9 cellular contexts compared by ENCODE assay signal in the genomic region with DNA sequence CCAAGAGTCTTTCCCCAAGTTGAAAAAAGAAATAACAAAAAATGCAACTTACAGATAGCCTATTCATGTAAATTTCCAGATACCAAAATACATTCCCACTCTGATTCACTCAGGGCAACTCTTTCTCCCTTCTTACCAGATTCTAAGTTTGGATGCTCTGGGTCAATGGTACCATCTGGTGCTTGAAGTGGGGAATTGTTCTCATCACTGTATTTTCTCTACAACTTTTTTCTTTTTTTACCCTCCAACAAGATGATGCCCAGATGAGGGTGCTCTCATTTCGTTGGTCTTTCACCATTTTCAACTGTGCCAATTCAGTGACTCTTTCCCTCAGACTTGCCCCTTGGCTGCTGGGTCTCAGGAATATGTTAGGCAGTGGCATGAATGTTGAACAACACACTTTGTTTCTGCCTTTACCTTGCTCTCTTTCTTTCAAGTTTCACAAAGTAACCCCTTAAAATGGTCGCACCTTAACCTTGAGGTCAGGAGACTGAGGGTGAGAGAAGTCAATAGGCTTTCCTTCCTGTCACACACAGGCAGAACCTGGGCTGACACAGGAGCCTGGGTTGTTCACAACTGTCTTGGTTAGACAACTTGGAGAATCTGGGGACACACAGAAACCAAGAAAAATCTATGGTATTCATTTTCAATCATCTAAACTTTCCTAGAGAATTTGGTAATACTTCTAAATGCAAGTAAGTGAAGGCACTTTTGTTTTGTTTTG.
DNase-seq lines count a peak whose midpoint lies in the region; ATAC-seq, FAIRE-seq and TF ChIP-seq lines count a peak whose summit lies in the region.
"Had no signal": no experiment of that assay in that cellular context is flagged by ENCODE, and none has a peak within 500 bp of the region (broad histone marks: within the 10 kb centered on the region; RNA-seq: fewer than 3 reads in every experiment).

No MANE protein-coding gene starts in this region.

- no peak overlapping the region for H3K27ac ChIP-seq in transverse colon

- no peaks in the 10 kb centered on the region for H3K27me3 Mint-ChIP-seq in activated naive CD4-positive, alpha-beta T cell treated with anti-CD3 and anti-CD28 coated beads, Interleukin-2, amount 50 U/mL, for 24 hours
- H3K27me3 Mint-ChIP-seq in endothelial cell (ENCODE audit: unreplicated experiment) = no peaks in the 10 kb centered on the region

- peak overlapping the region; percentile 43 for H3K27ac Mint-ChIP-seq in activated naive CD4-positive, alpha-beta T cell treated with anti-CD3 and anti-CD28 coated beads, Interleukin-2, amount 50 U/mL, for 24 hours
- peak overlapping the region in 1 of 2 donors; percentile 63 for H3K27ac Mint-ChIP-seq in activated naive CD4-positive, alpha-beta T cell treated with anti-CD3 and anti-CD28 coated beads, Interleukin-2, amount 50 U/mL, for 72 hours
- H3K27ac Mint-ChIP-seq in endothelial cell (ENCODE audit: unreplicated experiment) = no peak overlapping the region

- no peaks in the 10 kb centered on the region for H3K27me3 ChIP-seq in transverse colon

- peaks cover 33% of the 10 kb centered on the region for H3K4me1 Mint-ChIP-seq in activated naive CD4-positive, alpha-beta T cell treated with anti-CD3 and anti-CD28 coated beads, Interleukin-2, amount 50 U/mL, for 24 hours
- H3K4me1 Mint-ChIP-seq in endothelial cell (ENCODE audit: unreplicated experiment) = no peaks in the 10 kb centered on the region

- FAIRE-seq in frontal cortex (lab: Jason Lieb, UNC) = peak; percentile 91

- no peaks in the 10 kb centered on the region for H3K36me3 ChIP-seq in transverse colon

- no peak overlapping the region for H3K4me3 ChIP-seq in transverse colon

- TF ChIP-seq EP300 in transverse colon (IDR thresholded peaks at IDR 0.05; ENCODE audit: low read depth) = no peak

- 55% methylated on average over 2 of the region's 2 CpGs; no CpG with 5 or more reads in 1 of the 2 donors for WGBS in transverse colon (ENCODE audit: low coverage in 1 of 2), 2 donors

- no peaks in the 10 kb centered on the region for H3K36me3 Mint-ChIP-seq in activated naive CD4-positive, alpha-beta T cell treated with anti-CD3 and anti-CD28 coated beads, Interleukin-2, amount 50 U/mL, for 24 hours
- no peaks in the 10 kb centered on the region for H3K36me3 Mint-ChIP-seq in activated naive CD4-positive, alpha-beta T cell treated with anti-CD3 and anti-CD28 coated beads, Interleukin-2, amount 50 U/mL, for 72 hours
- H3K36me3 Mint-ChIP-seq in endothelial cell (ENCODE audit: low read depth, unreplicated experiment) = no peaks in the 10 kb centered on the region

- in situ Hi-C loops in transverse colon (cut with MboI; ENCODE audit: low pct_ligation_motif_present in 1 of 4, low pct_unique_long_range_greater_than_20kb in 1 of 4, low sequenced_read_pairs in 3 of 4) = no loop called here

- no peak for DNase-seq in activated naive CD4-positive, alpha-beta T cell treated with anti-CD3 and anti-CD28 coated beads, Interleukin-2, amount 50 U/mL, for 72 hours (ENCODE audit: low spot score in 2 of 2)
- DNase-seq in frontal cortex (ENCODE audit: low spot score in 2 of 2) = peak; percentile 5 to 8
- no peak for DNase-seq in transverse colon
- no peak for DNase-seq in endothelial cell (ENCODE audit: low spot score)
- DNase-seq: T1000 had no signal

- H3K4me3 Mint-ChIP-seq in activated naive CD4-positive, alpha-beta T cell treated with anti-CD3 and anti-CD28 coated beads, Interleukin-2, amount 50 U/mL, for 24 hours = no peak overlapping the region
- H3K4me3 Mint-ChIP-seq in endothelial cell (ENCODE audit: unreplicated experiment) = no peak overlapping the region

- TF ChIP-seq POLR2A in transverse colon (IDR thresholded peaks at IDR 0.05) = no peak

- no peak for ATAC-seq in activated naive CD4-positive, alpha-beta T cell treated with anti-CD3 and anti-CD28 coated beads, Interleukin-2, amount 50 U/mL, for 72 hours
- ATAC-seq in SK-N-SH treated with all-trans-retinoic acid at 6 μM for 48 hours (peak; percentile 93), GM18502 (IDR thresholded peaks at IDR 0.05; ENCODE audit: poor library complexity, unreplicated experiment) (no peak), HG02973 (IDR thresholded peaks at IDR 0.05; ENCODE audit: unreplicated experiment) (no peak)

- TF ChIP-seq CTCF in transverse colon (IDR thresholded peaks at IDR 0.05) (peak in 3 of 5 experiments; percentile 8 to 29 (median 15)), endothelial cell (IDR thresholded peaks at IDR 0.05; ENCODE audit: unreplicated experiment) (no peak)

- no peaks in the 10 kb centered on the region for H3K9me3 ChIP-seq in transverse colon

- no peaks in the 10 kb centered on the region for H3K4me1 ChIP-seq in transverse colon

- intact Hi-C loops in transverse colon (cut with DNase I; ENCODE audit: low total_unique reads) = no loop called here

- no peaks in the 10 kb centered on the region for H3K9me3 Mint-ChIP-seq in activated naive CD4-positive, alpha-beta T cell treated with anti-CD3 and anti-CD28 coated beads, Interleukin-2, amount 50 U/mL, for 24 hours
- no peaks in the 10 kb centered on the region for H3K9me3 Mint-ChIP-seq in activated naive CD4-positive, alpha-beta T cell treated with anti-CD3 and anti-CD28 coated beads, Interleukin-2, amount 50 U/mL, for 72 hours
- H3K9me3 Mint-ChIP-seq in endothelial cell (ENCODE audit: unreplicated experiment) = peaks cover 13% of the 10 kb centered on the region

TF ChIP-seq in SK-N-SH treated with all-trans-retinoic acid at 6 μM for 48 hours, 23 proteins besides CTCF, POLR2A, EP300 and RAD21 (continues in another document):
- no peak for TF ChIP-seq ARNTL (CRISPR knock-in tag; IDR thresholded peaks at IDR 0.05; ENCODE audit: borderline replicate concordance, low read depth)
- TF ChIP-seq, protein P1, sequence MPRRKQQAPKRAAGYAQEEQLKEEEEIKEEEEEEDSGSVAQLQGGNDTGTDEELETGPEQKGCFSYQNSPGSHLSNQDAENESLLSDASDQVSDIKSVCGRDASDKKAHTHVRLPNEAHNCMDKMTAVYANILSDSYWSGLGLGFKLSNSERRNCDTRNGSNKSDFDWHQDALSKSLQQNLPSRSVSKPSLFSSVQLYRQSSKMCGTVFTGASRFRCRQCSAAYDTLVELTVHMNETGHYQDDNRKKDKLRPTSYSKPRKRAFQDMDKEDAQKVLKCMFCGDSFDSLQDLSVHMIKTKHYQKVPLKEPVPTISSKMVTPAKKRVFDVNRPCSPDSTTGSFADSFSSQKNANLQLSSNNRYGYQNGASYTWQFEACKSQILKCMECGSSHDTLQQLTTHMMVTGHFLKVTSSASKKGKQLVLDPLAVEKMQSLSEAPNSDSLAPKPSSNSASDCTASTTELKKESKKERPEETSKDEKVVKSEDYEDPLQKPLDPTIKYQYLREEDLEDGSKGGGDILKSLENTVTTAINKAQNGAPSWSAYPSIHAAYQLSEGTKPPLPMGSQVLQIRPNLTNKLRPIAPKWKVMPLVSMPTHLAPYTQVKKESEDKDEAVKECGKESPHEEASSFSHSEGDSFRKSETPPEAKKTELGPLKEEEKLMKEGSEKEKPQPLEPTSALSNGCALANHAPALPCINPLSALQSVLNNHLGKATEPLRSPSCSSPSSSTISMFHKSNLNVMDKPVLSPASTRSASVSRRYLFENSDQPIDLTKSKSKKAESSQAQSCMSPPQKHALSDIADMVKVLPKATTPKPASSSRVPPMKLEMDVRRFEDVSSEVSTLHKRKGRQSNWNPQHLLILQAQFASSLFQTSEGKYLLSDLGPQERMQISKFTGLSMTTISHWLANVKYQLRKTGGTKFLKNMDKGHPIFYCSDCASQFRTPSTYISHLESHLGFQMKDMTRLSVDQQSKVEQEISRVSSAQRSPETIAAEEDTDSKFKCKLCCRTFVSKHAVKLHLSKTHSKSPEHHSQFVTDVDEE (CRISPR knock-in tag; IDR thresholded peaks at IDR 0.05) = no peak
- no peak for TF ChIP-seq ZNF70 (CRISPR knock-in tag; IDR thresholded peaks at IDR 0.05)
- no peak for TF ChIP-seq CSDC2 (CRISPR knock-in tag; IDR thresholded peaks at IDR 0.05)
- TF ChIP-seq, protein P2, sequence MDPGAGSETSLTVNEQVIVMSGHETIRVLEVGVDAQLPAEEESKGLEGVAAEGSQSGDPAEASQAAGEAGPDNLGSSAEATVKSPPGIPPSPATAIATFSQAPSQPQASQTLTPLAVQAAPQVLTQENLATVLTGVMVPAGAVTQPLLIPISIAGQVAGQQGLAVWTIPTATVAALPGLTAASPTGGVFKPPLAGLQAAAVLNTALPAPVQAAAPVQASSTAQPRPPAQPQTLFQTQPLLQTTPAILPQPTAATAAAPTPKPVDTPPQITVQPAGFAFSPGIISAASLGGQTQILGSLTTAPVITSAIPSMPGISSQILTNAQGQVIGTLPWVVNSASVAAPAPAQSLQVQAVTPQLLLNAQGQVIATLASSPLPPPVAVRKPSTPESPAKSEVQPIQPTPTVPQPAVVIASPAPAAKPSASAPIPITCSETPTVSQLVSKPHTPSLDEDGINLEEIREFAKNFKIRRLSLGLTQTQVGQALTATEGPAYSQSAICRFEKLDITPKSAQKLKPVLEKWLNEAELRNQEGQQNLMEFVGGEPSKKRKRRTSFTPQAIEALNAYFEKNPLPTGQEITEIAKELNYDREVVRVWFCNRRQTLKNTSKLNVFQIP (CRISPR knock-in tag; IDR thresholded peaks at IDR 0.05; ENCODE audit: borderline replicate concordance, low read depth) = no peak
- no peak for TF ChIP-seq ZFP30 (CRISPR knock-in tag; IDR thresholded peaks at IDR 0.05)
- no peak for TF ChIP-seq RARB (CRISPR knock-in tag; IDR thresholded peaks at IDR 0.05)
- no peak for TF ChIP-seq ESRRG (CRISPR knock-in tag; IDR thresholded peaks at IDR 0.05)
- no peak for TF ChIP-seq BACH2 (CRISPR knock-in tag; IDR thresholded peaks at IDR 0.05; ENCODE audit: borderline replicate concordance)
- TF ChIP-seq, protein P3, sequence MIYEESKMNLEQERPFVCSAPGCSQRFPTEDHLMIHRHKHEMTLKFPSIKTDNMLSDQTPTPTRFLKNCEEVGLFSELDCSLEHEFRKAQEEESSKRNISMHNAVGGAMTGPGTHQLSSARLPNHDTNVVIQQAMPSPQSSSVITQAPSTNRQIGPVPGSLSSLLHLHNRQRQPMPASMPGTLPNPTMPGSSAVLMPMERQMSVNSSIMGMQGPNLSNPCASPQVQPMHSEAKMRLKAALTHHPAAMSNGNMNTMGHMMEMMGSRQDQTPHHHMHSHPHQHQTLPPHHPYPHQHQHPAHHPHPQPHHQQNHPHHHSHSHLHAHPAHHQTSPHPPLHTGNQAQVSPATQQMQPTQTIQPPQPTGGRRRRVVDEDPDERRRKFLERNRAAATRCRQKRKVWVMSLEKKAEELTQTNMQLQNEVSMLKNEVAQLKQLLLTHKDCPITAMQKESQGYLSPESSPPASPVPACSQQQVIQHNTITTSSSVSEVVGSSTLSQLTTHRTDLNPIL (CRISPR knock-in tag; IDR thresholded peaks at IDR 0.05; ENCODE audit: low read depth) = no peak
- no peak for TF ChIP-seq TCF4 (CRISPR knock-in tag; IDR thresholded peaks at IDR 0.05; ENCODE audit: borderline replicate concordance)
- TF ChIP-seq ZFP3 (CRISPR knock-in tag; IDR thresholded peaks at IDR 0.05) = no peak
- no peak for TF ChIP-seq ZC3H10 (CRISPR knock-in tag; IDR thresholded peaks at IDR 0.05)
- TF ChIP-seq ZNF565 (CRISPR knock-in tag; conservative IDR thresholded peaks at IDR 0.05; ENCODE audit: low read depth) = no peak
- TF ChIP-seq GLIS3 (CRISPR knock-in tag; IDR thresholded peaks at IDR 0.05) = no peak
- TF ChIP-seq TOX (CRISPR knock-in tag; IDR thresholded peaks at IDR 0.05; ENCODE audit: borderline replicate concordance) = no peak

Comparison
In these comparisons a context has a peak if more than half of its experiments do, and no peak if none do; other contexts are left out.
1. DNase-seq: peak in frontal cortex (2 of 2); none in activated naive CD4-positive, alpha-beta T cell treated with anti-CD3 and anti-CD28 coated beads, Interleukin-2, amount 50 U/mL, for 72 hours (0 of 2), transverse colon (single experiment) and endothelial cell (single experiment).